In genomic region chr20:47418061-47418616, GRCh38 we compare ENCODE assay signal across 28 cellular contexts.
DNase-seq lines count a peak whose midpoint lies in the region; ATAC-seq and TF ChIP-seq lines count a peak whose summit lies in the region.
"Had no signal": no experiment of that assay in that cellular context is flagged by ENCODE, and none has a peak within 500 bp of the region (broad histone marks: within the 10 kb centered on the region; RNA-seq: fewer than 3 reads in every experiment).

No MANE protein-coding gene starts in this region.

- peaks cover 17 to 47% (median 28%) of the 10 kb centered on the region in 4 donors for H3K4me1 Mint-ChIP-seq in CD4-positive, alpha-beta memory T cell
- H3K4me1 Mint-ChIP-seq in IgD-negative memory B cell: peaks cover 40 to 57% (median 50%) of the 10 kb centered on the region in 3 donors
- H3K4me1 Mint-ChIP-seq in activated B cell treated with CpG ODN at 0.5 μM for 24 hours: peaks cover 75% of the 10 kb centered on the region

- no peaks in the 10 kb centered on the region for H3K36me3 Mint-ChIP-seq in CD4-positive, alpha-beta memory T cell
- no peaks in the 10 kb centered on the region for H3K36me3 Mint-ChIP-seq in IgD-negative memory B cell
- no peaks in the 10 kb centered on the region for H3K36me3 Mint-ChIP-seq in activated B cell treated with CpG ODN at 0.5 μM for 24 hours (ENCODE audit: low read depth)
- H3K36me3 Mint-ChIP-seq: stimulated activated effector memory CD8-positive, alpha-beta T cell treated with anti-CD3 and anti-CD28 coated beads, Interleukin-12 subunit alpha, Interleukin-12 subunit beta, amount 100 ng/mL, for 72 hours; type B pancreatic cell had no signal

- no peaks in the 10 kb centered on the region for H3K36me3 ChIP-seq in CD4-positive, alpha-beta memory T cell (ENCODE audit: insufficient read depth, low read length)
- H3K36me3 ChIP-seq in trophoblast cell (ENCODE audit: control insufficient read depth in 1 of 2, insufficient read depth in 2 of 2, low read length in 2 of 2): peaks cover 0 to 2% of the 10 kb centered on the region in 2 experiments
- H3K36me3 ChIP-seq: brain microvascular endothelial cell, esophagus muscularis mucosa, HAP-1 had no signal

- H4K12ac ChIP-seq in trophoblast cell (ENCODE audit: low read depth, low read length): no peak overlapping the region

- POLR2A ChIA-PET in CD4-positive, alpha-beta memory T cell (lab: Charles Lee; ENCODE audit: partially characterized antibody): no interaction called here
- POLR2A ChIA-PET in activated B cell treated with CpG ODN at 0.5 μM for 24 hours (lab: Charles Lee): interaction anchor here (0.5 to 10.5 kb wide), 12 partner anchors 12 to 203 kb away, joined by 3 to 203 read pairs (median 4); partner anchors contain the start of gene NCOA3

- peaks cover 0 to 1% (median 0%) of the 10 kb centered on the region in 8 donors for H3K9me3 Mint-ChIP-seq in CD4-positive, alpha-beta memory T cell
- H3K9me3 Mint-ChIP-seq in IgD-negative memory B cell (no peaks in the 10 kb centered on the region), activated B cell treated with CpG ODN at 0.5 μM for 24 hours (no peaks in the 10 kb centered on the region)
- H3K9me3 Mint-ChIP-seq: activated CD4-positive, alpha-beta memory T cell treated with anti-CD3 and anti-CD28 coated beads, Interleukin-2, amount 10 ng/mL, durations not matched to agents 7 days and 5 days; stimulated activated effector memory CD8-positive, alpha-beta T cell treated with anti-CD3 and anti-CD28 coated beads, Interleukin-12 subunit alpha, Interleukin-12 subunit beta, amount 100 ng/mL, for 72 hours; type B pancreatic cell had no signal

- H3K4me1 ChIP-seq in CD4-positive, alpha-beta memory T cell (ENCODE audit: insufficient read depth, low read length): peaks cover 30% of the 10 kb centered on the region
- peaks cover 8% of the 10 kb centered on the region in 2 experiments for H3K4me1 ChIP-seq in trophoblast cell (ENCODE audit: control insufficient read depth in 1 of 2, insufficient read depth in 2 of 2, low read length in 2 of 2)

- no peak overlapping the region for H2AK5ac ChIP-seq in trophoblast cell (ENCODE audit: low read length)

- H3K79me2 ChIP-seq in trophoblast cell (ENCODE audit: control insufficient read depth, insufficient read depth, low read length, poor library complexity): no peaks in the 10 kb centered on the region

- no peaks in the 10 kb centered on the region for H3K9me3 ChIP-seq in CD4-positive, alpha-beta memory T cell (ENCODE audit: control insufficient read depth in 1 of 2, low read length in 2 of 2)
- no peaks in the 10 kb centered on the region for H3K9me3 ChIP-seq in trophoblast cell (ENCODE audit: insufficient read depth, low read depth, low read length)
- H3K9me3 ChIP-seq: esophagus muscularis mucosa, HAP-1 had no signal

- no peak overlapping the region for H3K4ac ChIP-seq in trophoblast cell (ENCODE audit: low read depth, low read length)

- H3K27ac Mint-ChIP-seq in CD4-positive, alpha-beta memory T cell: peak overlapping the region in 6 of 7 donors; percentile 22 to 89 (median 40)
- H3K27ac Mint-ChIP-seq in IgD-negative memory B cell (peak overlapping the region in 2 of 3 donors; percentile 88 to 97), activated B cell treated with CpG ODN at 0.5 μM for 24 hours (peak overlapping the region; percentile 100)
- H3K27ac Mint-ChIP-seq: activated CD4-positive, alpha-beta memory T cell treated with anti-CD3 and anti-CD28 coated beads, Interleukin-2, amount 10 ng/mL, durations not matched to agents 7 days and 5 days; type B pancreatic cell had no signal

- H3K27me3 Mint-ChIP-seq in CD4-positive, alpha-beta memory T cell: no peaks in the 10 kb centered on the region
- no peaks in the 10 kb centered on the region for H3K27me3 Mint-ChIP-seq in IgD-negative memory B cell
- no peaks in the 10 kb centered on the region for H3K27me3 Mint-ChIP-seq in activated B cell treated with CpG ODN at 0.5 μM for 24 hours
- H3K27me3 Mint-ChIP-seq: activated CD4-positive, alpha-beta memory T cell treated with anti-CD3 and anti-CD28 coated beads, Interleukin-2, amount 10 ng/mL, durations not matched to agents 7 days and 5 days; type B pancreatic cell had no signal

- no peak overlapping the region for H3K4me3 Mint-ChIP-seq in CD4-positive, alpha-beta memory T cell
- H3K4me3 Mint-ChIP-seq in IgD-negative memory B cell: peak overlapping the region in 2 of 4 donors; percentile 0 to 45
- no peak overlapping the region for H3K4me3 Mint-ChIP-seq in activated B cell treated with CpG ODN at 0.5 μM for 24 hours
- H3K4me3 Mint-ChIP-seq: activated CD4-positive, alpha-beta memory T cell treated with anti-CD3 and anti-CD28 coated beads, Interleukin-2, amount 10 ng/mL, durations not matched to agents 7 days and 5 days; stimulated activated effector memory CD8-positive, alpha-beta T cell treated with anti-CD3 and anti-CD28 coated beads, Interleukin-12 subunit alpha, Interleukin-12 subunit beta, amount 100 ng/mL, for 72 hours; type B pancreatic cell had no signal

- no peak overlapping the region for H3K18ac ChIP-seq in trophoblast cell (ENCODE audit: low read length)

- TF ChIP-seq CTCF in activated B cell treated with CpG ODN at 0.5 μM for 24 hours (IDR thresholded peaks at IDR 0.05): no peak

- intact Hi-C loops in CD4-positive, alpha-beta memory T cell (cut with micrococcal nuclease): loop anchor here (10.0 kb wide), 1 partner anchor 197 kb away; no protein-coding TSS in a partner anchor
- intact Hi-C loops in activated B cell treated with CpG ODN at 0.5 μM for 24 hours (cut with micrococcal nuclease): loop anchor here (5.0 kb wide), 2 partner anchors 34 to 36 kb away; no protein-coding TSS in a partner anchor

- H2BK12ac ChIP-seq in trophoblast cell (ENCODE audit: low read length): no peak overlapping the region

- peaks cover 14% of the 10 kb centered on the region for H3K79me1 ChIP-seq in trophoblast cell (ENCODE audit: low read length)

- H2BK5ac ChIP-seq in trophoblast cell (ENCODE audit: low read depth, low read length, poor library complexity): peak overlapping the region; percentile 36

- ATAC-seq in activated B cell treated with CpG ODN at 0.5 μM for 24 hours (ENCODE audit: low read depth): no peak
- no peak for ATAC-seq in HG02981 (IDR thresholded peaks at IDR 0.05; ENCODE audit: unreplicated experiment)
- ATAC-seq: left ventricle myocardium superior; SK-N-SH treated with all-trans-retinoic acid at 6 μM for 48 hours; stimulated activated effector memory CD8-positive, alpha-beta T cell treated with anti-CD3 and anti-CD28 coated beads, Interleukin-12 subunit alpha, Interleukin-12 subunit beta, amount 100 ng/mL, for 72 hours had no signal

- H3K4me3 ChIP-seq in CD4-positive, alpha-beta memory T cell (ENCODE audit: low read length in 2 of 2): no peak overlapping the region
- no peak overlapping the region for H3K4me3 ChIP-seq in trophoblast cell (ENCODE audit: low read depth, low read length)
- H3K4me3 ChIP-seq: dorsolateral prefrontal cortex, esophagus muscularis mucosa, HAP-1 had no signal

- H4K91ac ChIP-seq in trophoblast cell (ENCODE audit: low read depth, low read length): peak overlapping the region; percentile 87

- peak overlapping the region; percentile 82 for H2BK120ac ChIP-seq in trophoblast cell (ENCODE audit: insufficient read depth, low read length, poor library complexity)

- no peak overlapping the region for H3K23ac ChIP-seq in trophoblast cell (ENCODE audit: low read length)

- H4K8ac ChIP-seq in trophoblast cell (ENCODE audit: low read depth, low read length): peak overlapping the region; percentile 63

- peak overlapping the region; percentile 1 for H3K4me2 ChIP-seq in trophoblast cell (ENCODE audit: low read length)

- H2AFZ ChIP-seq in trophoblast cell (ENCODE audit: insufficient read depth, low read length, poor library complexity): no peak overlapping the region

- DNase-seq in CD4-positive, alpha-beta memory T cell: no peak
- DNase-seq in activated B cell treated with CpG ODN at 0.5 μM for 24 hours: no peak
- DNase-seq in trophoblast cell: peak; percentile 22 to 40
- DNase-seq in KG1 (lab: John Stamatoyannopoulos, UW): no peak
- no peak for DNase-seq in hypothalamus (lab: John Stamatoyannopoulos, UW)
- DNase-seq: activated CD4-positive, alpha-beta memory T cell treated with anti-CD3 and anti-CD28 coated beads, Interleukin-2, amount 10 ng/mL, durations not matched to agents 7 days and 5 days; activated CD8-positive, alpha-beta memory T cell treated with anti-CD3 and anti-CD28 coated beads, Interleukin-2, amount 50 U/mL, for 4 hours; activated naive CD4-positive, alpha-beta T cell; amniotic stem cell; brain microvascular endothelial cell; DND-41; dorsolateral prefrontal cortex; head of caudate nucleus; left ventricle myocardium superior; NCI-H1436 treated with DMSO at 0.1 percent for 48 hours; NCI-H446; NCI-H774; nucleus accumbens; substantia nigra; T-helper 2 cell had no signal

- no peaks in the 10 kb centered on the region for H3K27me3 ChIP-seq in CD4-positive, alpha-beta memory T cell (ENCODE audit: insufficient read depth, low read length)
- no peaks in the 10 kb centered on the region for H3K27me3 ChIP-seq in trophoblast cell (ENCODE audit: insufficient read depth, low read length)
- H3K27me3 ChIP-seq: brain microvascular endothelial cell, dorsolateral prefrontal cortex, esophagus muscularis mucosa had no signal

- H3K27ac ChIP-seq in CD4-positive, alpha-beta memory T cell (ENCODE audit: low read depth, low read length): no peak overlapping the region
- peak overlapping the region; percentile 71 for H3K27ac ChIP-seq in trophoblast cell (ENCODE audit: low read depth, low read length)
- H3K27ac ChIP-seq: brain microvascular endothelial cell, C4-2B, dorsolateral prefrontal cortex, esophagus muscularis mucosa had no signal

- CTCF ChIA-PET in CD4-positive, alpha-beta memory T cell (lab: Charles Lee; ENCODE audit: partially characterized antibody): interaction anchor here (1.7 to 2.4 kb wide), 2 partner anchors 34 to 35 kb away, joined by 5 to 7 read pairs; no protein-coding TSS in a partner anchor
- CTCF ChIA-PET in activated B cell treated with CpG ODN at 0.5 μM for 24 hours (lab: Charles Lee): interaction anchor here (2.2 to 2.5 kb wide), 2 partner anchors 35 to 144 kb away, joined by 5 read pairs; no protein-coding TSS in a partner anchor

- no CpG with 5 or more reads among the region's 7 CpGs for WGBS in trophoblast cell (ENCODE audit: extremely low coverage, insufficient coverage, insufficient read length)

- no peak overlapping the region for H3K9ac ChIP-seq in trophoblast cell (ENCODE audit: low read length)

- H3K14ac ChIP-seq in trophoblast cell (ENCODE audit: low read length): no peak overlapping the region

Comparison
In these comparisons a context has a peak if more than half of its experiments do, and no peak if none do; other contexts are left out.
1. DNase-seq: peak in trophoblast cell (2 of 2); none in CD4-positive, alpha-beta memory T cell (0 of 5), activated B cell treated with CpG ODN at 0.5 μM for 24 hours (single experiment), KG1 (single experiment) and hypothalamus (0 of 51).
2. H3K27ac Mint-ChIP-seq: peak in every context shown above with its lines; median percentile 100 in activated B cell treated with CpG ODN at 0.5 μM for 24 hours; 92 in IgD-negative memory B cell; 40 in CD4-positive, alpha-beta memory T cell.